In genomic region chr1:160836561-160836960, GRCh38 we compare ENCODE assay signal across 15 cellular contexts. TPM values are rescaled to one million over a fixed set of nuclear protein-coding genes. Genes with fewer than 3 reads are reported as not detected.
DNase-seq lines count a peak whose midpoint lies in the region; ATAC-seq lines count a peak whose summit lies in the region.
"Had no signal": no experiment of that assay in that cellular context is flagged by ENCODE, and none has a peak within 500 bp of the region (broad histone marks: within the 10 kb centered on the region; RNA-seq: fewer than 3 reads in every experiment).

No MANE protein-coding gene starts in this region.

- no peaks in the 10 kb centered on the region for H3K36me3 Mint-ChIP-seq in activated naive CD4-positive, alpha-beta T cell treated with anti-CD3 and anti-CD28 coated beads, Interleukin-2, amount 10 ng/mL, durations not matched to agents 7 days and 5 days
- H3K36me3 Mint-ChIP-seq in stimulated activated naive B cell treated with anti-CD40 and anti-IgM and Interleukin-4, amounts not matched to agents 10 μg/mL and 1 μg/mL and 100 μg/mL, for 72 hours = no peaks in the 10 kb centered on the region

- H3K27me3 ChIP-seq in effector memory CD4-positive, alpha-beta T cell (replicated peaks; ENCODE audit: control insufficient read depth, insufficient read depth, low read length, poor library complexity, severe bottlenecking) = no peaks in the 10 kb centered on the region

- H3K9me3 ChIP-seq in effector memory CD4-positive, alpha-beta T cell (ENCODE audit: control insufficient read depth, low read length) = no peaks in the 10 kb centered on the region
- H3K9me3 ChIP-seq: mucosa of descending colon had no signal

- no peak overlapping the region for H3K4me3 Mint-ChIP-seq in activated naive CD4-positive, alpha-beta T cell treated with anti-CD3 and anti-CD28 coated beads, Interleukin-2, amount 10 ng/mL, durations not matched to agents 7 days and 5 days
- H3K4me3 Mint-ChIP-seq in stimulated activated naive B cell treated with anti-CD40 and anti-IgM and Interleukin-4, amounts not matched to agents 10 μg/mL and 1 μg/mL and 100 μg/mL, for 72 hours = no peak overlapping the region

- H3K27ac Mint-ChIP-seq in activated naive CD4-positive, alpha-beta T cell treated with anti-CD3 and anti-CD28 coated beads, Interleukin-2, amount 10 ng/mL, durations not matched to agents 7 days and 5 days = peak overlapping the region; percentile 96
- peak overlapping the region; percentile 70 for H3K27ac Mint-ChIP-seq in stimulated activated naive B cell treated with anti-CD40 and anti-IgM and Interleukin-4, amounts not matched to agents 10 μg/mL and 1 μg/mL and 100 μg/mL, for 72 hours

- no peaks in the 10 kb centered on the region for H3K36me3 ChIP-seq in effector memory CD4-positive, alpha-beta T cell (ENCODE audit: control insufficient read depth, insufficient read depth, low read length)

- H3K4me1 Mint-ChIP-seq in activated naive CD4-positive, alpha-beta T cell treated with anti-CD3 and anti-CD28 coated beads, Interleukin-2, amount 10 ng/mL, durations not matched to agents 7 days and 5 days = peaks cover 65% of the 10 kb centered on the region
- peaks cover 28 to 41% of the 10 kb centered on the region in 2 donors for H3K4me1 Mint-ChIP-seq in stimulated activated naive B cell treated with anti-CD40 and anti-IgM and Interleukin-4, amounts not matched to agents 10 μg/mL and 1 μg/mL and 100 μg/mL, for 72 hours

- no peak for ATAC-seq in stimulated activated naive B cell treated with anti-CD40 and anti-IgM and Interleukin-4, amounts not matched to agents 10 μg/mL and 1 μg/mL and 100 μg/mL, for 72 hours (replicated peaks)
- ATAC-seq in HG03135 (IDR thresholded peaks at IDR 0.05; ENCODE audit: unreplicated experiment) = no peak
- ATAC-seq: mucosa of descending colon had no signal

- H3K4me3 ChIP-seq in effector memory CD4-positive, alpha-beta T cell (ENCODE audit: insufficient read depth, low read depth, low read length, poor library complexity, severe bottlenecking) = no peak overlapping the region
- H3K4me3 ChIP-seq: mucosa of descending colon had no signal

- CTCF ChIA-PET in activated naive CD4-positive, alpha-beta T cell treated with anti-CD3 and anti-CD28 coated beads, Interleukin-2, amount 10 ng/mL, durations not matched to agents 7 days and 5 days (lab: Charles Lee) = interaction anchor here (0.6 to 6.6 kb wide), 25 partner anchors 9 to 161 kb away, joined by 3 to 288 read pairs (median 6); partner anchors contain the start of genes CD244, ITLN1 and ITLN2

- H3K27ac ChIP-seq in effector memory CD4-positive, alpha-beta T cell (ENCODE audit: insufficient read depth, low read length, poor library complexity, severe bottlenecking) = peak overlapping the region; percentile 66

- H3K4me1 ChIP-seq in effector memory CD4-positive, alpha-beta T cell (ENCODE audit: control insufficient read depth, insufficient read depth, low read length, poor library complexity, severe bottlenecking) = peaks cover 36% of the 10 kb centered on the region

- H3K27me3 Mint-ChIP-seq in activated naive CD4-positive, alpha-beta T cell treated with anti-CD3 and anti-CD28 coated beads, Interleukin-2, amount 10 ng/mL, durations not matched to agents 7 days and 5 days = peaks cover 4% of the 10 kb centered on the region
- H3K27me3 Mint-ChIP-seq in stimulated activated naive B cell treated with anti-CD40 and anti-IgM and Interleukin-4, amounts not matched to agents 10 μg/mL and 1 μg/mL and 100 μg/mL, for 72 hours = no peaks in the 10 kb centered on the region

- H3K9me3 Mint-ChIP-seq in activated naive CD4-positive, alpha-beta T cell treated with anti-CD3 and anti-CD28 coated beads, Interleukin-2, amount 10 ng/mL, durations not matched to agents 7 days and 5 days = no peaks in the 10 kb centered on the region
- no peaks in the 10 kb centered on the region for H3K9me3 Mint-ChIP-seq in stimulated activated naive B cell treated with anti-CD40 and anti-IgM and Interleukin-4, amounts not matched to agents 10 μg/mL and 1 μg/mL and 100 μg/mL, for 72 hours

- no peak for DNase-seq in activated naive CD4-positive, alpha-beta T cell treated with anti-CD3 and anti-CD28 coated beads, Interleukin-2, amount 10 ng/mL, durations not matched to agents 7 days and 5 days
- no peak for DNase-seq in activated naive CD4-positive, alpha-beta T cell (lab: John Stamatoyannopoulos, UW)
- DNase-seq in SKM-1 (lab: John Stamatoyannopoulos, UW; ENCODE audit: unreplicated experiment) (peak; percentile 70), HT-29 (ENCODE audit: low spot score) (no peak), SIG-M5 (lab: John Stamatoyannopoulos, UW) (no peak)
- DNase-seq in effector memory CD4-positive, alpha-beta T cell = no peak
- no peak for DNase-seq in stimulated activated naive B cell treated with anti-CD40 and anti-IgM and Interleukin-4, amounts not matched to agents 10 μg/mL and 1 μg/mL and 100 μg/mL, for 72 hours
- DNase-seq: mucosa of descending colon; NCI-H2227 treated with DMSO at 0.1 percent for 48 hours; stimulated activated CD4-positive, alpha-beta T cell treated with anti-CD3 and anti-CD28 coated beads, Interleukin-2, amount 100 ng/mL, for 48 hours; stimulated activated naive CD4-positive, alpha-beta T cell had no signal

RNA-seq across cellular contexts. Expression of gene CD244, which starts 26.1 kb away (rescaled TPM):
- not detected in 2 replicates for total RNA-seq in HT-29 (2014; rRNA removed; shearing (Covaris generic))
- total RNA-seq: fibroblast of villous mesenchyme, H4, renal cortical epithelial cell had no signal

RNA-seq across cellular contexts. Expression of gene LY9, which starts 40.6 kb away (rescaled TPM):
- total RNA-seq in HT-29 (2014; rRNA removed; shearing (Covaris generic)) = not detected in 2 replicates
- total RNA-seq: fibroblast of villous mesenchyme, H4, renal cortical epithelial cell had no signal

RNA-seq across cellular contexts. Expression of gene ITLN1, which starts 48.4 kb away (rescaled TPM):
- not detected in 2 replicates for total RNA-seq in HT-29 (2014; rRNA removed; shearing (Covaris generic))
- total RNA-seq: fibroblast of villous mesenchyme, H4, renal cortical epithelial cell had no signal
